In the genomic region with DNA sequence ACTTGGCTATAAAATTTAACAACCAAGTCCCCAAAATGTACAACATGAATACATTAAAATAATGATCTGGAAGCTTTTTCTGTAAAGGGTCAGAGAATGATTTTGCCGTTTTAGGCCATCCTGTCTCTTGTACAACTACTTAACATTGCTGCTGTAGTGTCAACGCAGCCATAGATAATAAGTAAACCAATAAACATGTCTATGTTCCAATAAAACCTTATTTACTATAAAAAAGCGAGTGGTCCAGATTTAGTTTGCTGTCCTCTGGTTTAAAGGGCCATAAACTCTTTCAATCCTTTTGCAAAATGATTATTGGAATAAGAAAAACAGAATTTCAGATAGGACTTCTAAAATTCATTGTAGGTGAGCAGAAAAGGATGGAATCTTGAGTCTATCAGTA, we compare ENCODE assay signal across 22 cellular contexts.
"Had no signal": no experiment of that assay in that cellular context is flagged by ENCODE, and none has a peak within 500 bp of the region (broad histone marks: within the 10 kb centered on the region; RNA-seq: fewer than 3 reads in every experiment).

No MANE protein-coding gene starts in this region.

- H3K4me1 ChIP-seq: SJSA1 had no signal

- H3K4me2 ChIP-seq: PC-9 had no signal

- H2AFZ ChIP-seq: PC-9 had no signal

- H3K4me3 ChIP-seq: PC-9, SJSA1, SK-N-MC had no signal

- DNase-seq: IMR-90, Karpas-422, KG1, MM.1S, NCI-H1092 treated with DMSO at 0.1 percent for 48 hours, NCI-H1436, NCI-H187, NCI-H2029, NCI-H2081 treated with DMSO at 0.1 percent for 48 hours, NCI-H2171, NCI-H226, NCI-H446, NCI-H510A, NCI-H524 treated with DMSO at 0.1 percent for 48 hours, NCI-H69, NCI-H774, PC-9, Right ventricle myocardium superior, RPMI8226, SIG-M5 had no signal

- H3K9me3 ChIP-seq: SJSA1 had no signal

- H3K27ac ChIP-seq: PC-9, SJSA1, SK-N-MC had no signal

- H3K27me3 ChIP-seq: SJSA1 had no signal
